In the genomic region with DNA sequence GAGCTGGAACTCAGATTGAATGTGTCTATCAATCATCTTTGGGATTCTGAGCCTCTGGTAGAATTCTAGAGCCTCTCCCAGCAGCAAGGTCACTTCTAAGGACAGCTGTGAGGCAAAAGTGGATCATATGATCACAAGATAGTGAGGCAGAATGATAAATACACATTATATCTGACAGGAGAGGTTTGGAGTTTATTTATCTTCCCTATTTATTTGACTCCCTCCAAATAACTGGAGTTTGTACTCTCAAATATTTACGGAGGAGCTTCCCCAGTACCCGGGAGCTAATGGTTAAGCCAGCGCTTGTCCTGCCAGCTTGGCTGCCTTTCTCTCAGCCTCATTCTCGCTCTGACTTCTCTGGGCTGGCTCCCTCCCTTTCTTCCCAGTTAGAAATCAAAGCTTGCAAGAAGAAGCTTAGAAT, we compare ENCODE assay signal across 18 cellular contexts. TPM values are rescaled to one million over a fixed set of nuclear protein-coding genes. Genes with fewer than 3 reads are reported as not detected.
A peak's percentile ranks its signal among the peaks of the same experiment; 100 is the strongest.
DNase-seq lines count a peak whose midpoint lies in the region; ATAC-seq, FAIRE-seq and TF ChIP-seq lines count a peak whose summit lies in the region.
"Had no signal": no experiment of that assay in that cellular context is flagged by ENCODE, and none has a peak within 500 bp of the region (broad histone marks: within the 10 kb centered on the region; RNA-seq: fewer than 3 reads in every experiment).

No MANE protein-coding gene starts in this region.

- TF ChIP-seq CTCF in 22Rv1 (IDR thresholded peaks at IDR 0.05) (no peak), pancreas (IDR thresholded peaks at IDR 0.05) (no peak)

- DNase-seq in adipocyte (ENCODE audit: low read depth) (no peak), inferior parietal cortex (ENCODE audit: extremely low spot score) (peak; percentile 36), pancreas (peak in 1 of 6 donors; percentile 37), glomerular visceral epithelial cell (ENCODE audit: extremely low spot score) (no peak), A172 (ENCODE audit: low spot score) (no peak), NOMO-1 treated with DMSO at 0.1 percent for 48 hours (lab: John Stamatoyannopoulos, UW; ENCODE audit: unreplicated experiment) (no peak)
- no peak for DNase-seq in activated naive CD4-positive, alpha-beta T cell treated with Interleukin-2 at 50 U/mL for 16 hours
- DNase-seq: activated naive CD8-positive, alpha-beta T cell treated with anti-CD3 and anti-CD28 coated beads, Interleukin-2, amount 50 U/mL, for 24 hours; activated T-cell treated with anti-CD3 and anti-CD28 coated beads, Interleukin-2, amount 50 U/mL, for 1 hour; islet precursor cell; MG63; nephron progenitor cell; NK-92 treated with Interleukin-12 subunit alpha and Interleukin-12 subunit beta, amount 100 ng/mL, for 24 hours; stimulated activated naive CD4-positive, alpha-beta T cell treated with Interleukin-2 at 50 U/mL for 16 hours had no signal

- WGBS in pancreas, 2 donors = 6 to 8% methylated on average over 4 of the region's 4 CpGs

- H3K36me3 ChIP-seq in adipocyte (ENCODE audit: control insufficient read depth, insufficient read depth, low read length, severe bottlenecking) (no peaks in the 10 kb centered on the region), pancreas (no peaks in the 10 kb centered on the region)
- H3K36me3 ChIP-seq: MG63 had no signal

- H3K27ac ChIP-seq in 22Rv1 (peak overlapping the region; percentile 94), pancreas (no peak overlapping the region)
- H3K27ac ChIP-seq: skin epidermis had no signal

- H3K4me1 ChIP-seq in adipocyte (ENCODE audit: control insufficient read depth, insufficient read depth, low read length) = peaks cover 18% of the 10 kb centered on the region
- H3K4me1 ChIP-seq in pancreas = peaks cover 9 to 14% (median 10%) of the 10 kb centered on the region in 3 donors

- no peak for FAIRE-seq in pancreas (lab: Jason Lieb, UNC)

- no peak overlapping the region for H3K9ac ChIP-seq in adipocyte (ENCODE audit: low read length)

- intact Hi-C loops in pancreas (cut with DNase I) = no loop called here

- ATAC-seq in pancreas = peak; percentile 58 to 86 (median 84)
- ATAC-seq: activated CD4-positive, CD25-positive, alpha-beta regulatory T cell treated with anti-CD3 and anti-CD28 coated beads, Interleukin-2, amount 50 U/mL, for 24 hours; activated naive CD8-positive, alpha-beta T cell treated with anti-CD3 and anti-CD28 coated beads, Interleukin-2, amount 50 U/mL, for 24 hours had no signal

- peaks cover 10% of the 10 kb centered on the region for H3K9me3 ChIP-seq in adipocyte (ENCODE audit: control insufficient read depth, low read length)
- no peaks in the 10 kb centered on the region for H3K9me3 ChIP-seq in pancreas

- peaks cover 22% of the 10 kb centered on the region for H3K27me3 ChIP-seq in adipocyte (replicated peaks; ENCODE audit: control insufficient read depth, insufficient read depth, low read length)
- no peaks in the 10 kb centered on the region for H3K27me3 ChIP-seq in pancreas

- H3K4me3 ChIP-seq in adipocyte (ENCODE audit: low read length) (peak overlapping the region; percentile 33), pancreas (peak overlapping the region in 1 of 4 donors; percentile 17)
- H3K4me3 ChIP-seq: MG63, skin epidermis had no signal

RNA-seq across cellular contexts. Expression of a gene that starts 2.3 kb away (rescaled TPM):
- 10 to 100 TPM in 1 of 6 donors, under 1 TPM in 3, not detected in 2; 0.26 to 32.2 (median 0.66) TPM for total RNA-seq in pancreas
- 1 to 10 TPM in 1 of 2 donors, under 1 TPM in 1; 0.23 to 5.0 TPM for polyA plus RNA-seq in pancreas
- not detected in 2 replicates for total RNA-seq in A172 (2014; rRNA removed; shearing (Covaris generic))
- total RNA-seq: glomerular endothelial cell had no signal

RNA-seq across cellular contexts. Expression of a gene that starts 44.9 kb away (rescaled TPM):
- total RNA-seq in pancreas = 10 to 100 TPM in 5 of 6 donors, 1 to 10 TPM in 1; 9.6 to 27.1 (median 22.6) TPM
- polyA plus RNA-seq in pancreas = 10 to 100 TPM in 1 of 2 donors, 1 to 10 TPM in 1; 9.4 to 32.3 TPM
- total RNA-seq in A172 (2014; rRNA removed; shearing (Covaris generic)) = not detected in 2 replicates
- total RNA-seq: glomerular endothelial cell had no signal

RNA-seq across cellular contexts. Expression of a gene that starts 54.6 kb away (rescaled TPM):
- total RNA-seq in pancreas = 100 to 1,000 TPM in 1 of 6 donors, 10 to 100 TPM in 5; 62.0 to 357 (median 71.8) TPM
- polyA plus RNA-seq in pancreas = 10 to 100 TPM; 28.2 to 46.2 TPM
- total RNA-seq in A172 (2014; rRNA removed; shearing (Covaris generic)) = 96.8 and 97.2 TPM in 2 replicates

Comparison
In these comparisons a context has a peak if more than half of its experiments do, and no peak if none do; other contexts are left out.
1. RNA of a gene that starts 44.9 kb away (total RNA-seq): 9.6 to 27.1 TPM in pancreas; not detected in A172; every median in the first group is over 10 times any median in the second.